Comparison of ENCODE assay signal across 8 cellular contexts in genomic region chr20:47501117-47501482, GRCh38. TPM values are rescaled to one million over a fixed set of nuclear protein-coding genes. Genes with fewer than 3 reads are reported as not detected.
A peak's percentile ranks its signal among the peaks of the same experiment; 100 is the strongest.
DNase-seq lines count a peak whose midpoint lies in the region; ATAC-seq and TF ChIP-seq lines count a peak whose summit lies in the region.

No MANE protein-coding gene starts in this region.

- no peak for TF ChIP-seq EP300 in SK-N-SH (IDR thresholded peaks at IDR 0.05; ENCODE audit: borderline replicate concordance in 1 of 2, low read depth in 1 of 2, low read length in 1 of 2)

- DNase-seq in SK-N-SH (no peak), SJCRH30 (no peak), fibroblast of the conjunctiva (ENCODE audit: low read depth) (peak; percentile 16), retinal pigment epithelial cell (ENCODE audit: low read depth) (no peak), GM10266 (ENCODE audit: extremely low spot score) (no peak), T1000 (lab: John Stamatoyannopoulos, UW) (no peak)

- POLR2A ChIA-PET in SK-N-SH (lab: Yijun Ruan, JAX), result interaction anchor here (0.6 to 1.5 kb wide), 7 partner anchors 37 to 1181 kb away, joined by 3 to 7 read pairs (median 3); partner anchors contain the start of gene ZMYND8

- peaks cover 4% of the 10 kb centered on the region; the same call in 1 of the 2 replicates for H4K20me1 ChIP-seq in SK-N-SH (ENCODE audit: insufficient read depth)

- H3K27me3 ChIP-seq in SK-N-SH (ENCODE audit: insufficient read depth) (no peaks in the 10 kb centered on the region), SJCRH30 (no peaks in the 10 kb centered on the region)

- H3K4me1 ChIP-seq in SK-N-SH (ENCODE audit: control insufficient read depth in 1 of 2, insufficient read depth in 2 of 2, low read depth in 1 of 2, low read length in 1 of 2), result peaks cover 0 to 9% of the 10 kb centered on the region in 2 experiments; a peak in 3 of 4 replicates
- H3K4me1 ChIP-seq in SJCRH30, result peaks cover 4% of the 10 kb centered on the region

- no peaks in the 10 kb centered on the region for H3K9me2 ChIP-seq in SK-N-SH

- TF ChIP-seq CTCF in SK-N-SH (IDR thresholded peaks at IDR 0.05) (no peak), retinal pigment epithelial cell (conservative IDR thresholded peaks at IDR 0.05; ENCODE audit: low read depth, low read length) (no peak), GM10266 (IDR thresholded peaks at IDR 0.05; ENCODE audit: control insufficient read depth, insufficient read depth, low read depth, missing control alignments) (no peak)

- no peaks in the 10 kb centered on the region for H3K9me3 ChIP-seq in SK-N-SH
- no peaks in the 10 kb centered on the region for H3K9me3 ChIP-seq in SJCRH30 (replicated peaks)

- peak overlapping the region; percentile 83 for H2AFZ ChIP-seq in SK-N-SH (ENCODE audit: low read depth)

- TF ChIP-seq RAD21 in SK-N-SH (IDR thresholded peaks at IDR 0.05; ENCODE audit: low read length), result no peak

- H3K36me3 ChIP-seq in SK-N-SH (replicated peaks in 1 of 2; ENCODE audit: control insufficient read depth in 1 of 2, insufficient read depth in 2 of 2, low read length in 1 of 2), result no peaks in the 10 kb centered on the region
- H3K36me3 ChIP-seq in SJCRH30, result no peaks in the 10 kb centered on the region

- peaks cover 6% of the 10 kb centered on the region for H3F3A ChIP-seq in SK-N-SH (replicated peaks; ENCODE audit: insufficient read depth)

- peaks cover 42% of the 10 kb centered on the region for H3K79me2 ChIP-seq in SK-N-SH (ENCODE audit: insufficient read depth)

- H3K4me3 ChIP-seq in SK-N-SH (ENCODE audit: low read depth in 2 of 2, low read length in 1 of 2), result peak overlapping the region; percentile 73 to 87
- H3K4me3 ChIP-seq in SJCRH30, result peak overlapping the region; percentile 83
- peak overlapping the region; percentile 85 for H3K4me3 ChIP-seq in retinal pigment epithelial cell (ENCODE audit: low read length)

- no peak for ATAC-seq in SK-N-SH treated with all-trans-retinoic acid at 6 μM for 48 hours
- ATAC-seq in GM18520 (IDR thresholded peaks at IDR 0.05; ENCODE audit: unreplicated experiment), result no peak

- peak overlapping the region; percentile 88 for H3K9ac ChIP-seq in SK-N-SH

- WGBS in SK-N-SH (ENCODE audit: low lambda C conversion rate), result 4% methylated on average over 5 of the region's 5 CpGs

- H3K4me2 ChIP-seq in SK-N-SH, result peak overlapping the region; percentile 84

- CTCF ChIA-PET in SK-N-SH (lab: Yijun Ruan, JAX), result interaction anchor here (0.7 to 4.0 kb wide), 14 partner anchors 8 to 1120 kb away, joined by 3 to 23 read pairs (median 3); no protein-coding TSS in a partner anchor

- H3K27ac ChIP-seq in SK-N-SH (ENCODE audit: low read depth in 2 of 2, low read length in 1 of 2) (peak overlapping the region; percentile 83 to 90), SJCRH30 (peak overlapping the region; percentile 46; the same call in 1 of the 2 replicates)

TF ChIP-seq in SK-N-SH, 30 proteins besides CTCF, POLR2A, EP300 and RAD21:
- TF ChIP-seq GABPA (IDR thresholded peaks at IDR 0.05; ENCODE audit: low read depth) (no peak), RCOR1 (IDR thresholded peaks at IDR 0.05; ENCODE audit: low read length) (no peak), TEAD4 (IDR thresholded peaks at IDR 0.05; ENCODE audit: borderline replicate concordance, insufficient read depth) (no peak), REST (IDR thresholded peaks at IDR 0.05; ENCODE audit: low read depth, low read length) (no peak), SMC3 (IDR thresholded peaks at IDR 0.05; ENCODE audit: low read depth, low read length) (no peak), RXRA (IDR thresholded peaks at IDR 0.05; ENCODE audit: borderline replicate concordance, low read depth) (no peak), TCF12 (IDR thresholded peaks at IDR 0.05) (no peak), FOXJ3 (CRISPR knock-in tag; IDR thresholded peaks at IDR 0.05) (no peak), TAF1 (IDR thresholded peaks at IDR 0.05; ENCODE audit: borderline replicate concordance, low read depth, low read length) (no peak), CHD2 (IDR thresholded peaks at IDR 0.05; ENCODE audit: low read length, partially characterized antibody) (no peak)

TF ChIP-seq in SK-N-SH treated with all-trans-retinoic acid at 6 μM for 48 hours, 23 proteins besides CTCF, POLR2A, EP300 and RAD21:
- TF ChIP-seq TOX (CRISPR knock-in tag; IDR thresholded peaks at IDR 0.05; ENCODE audit: borderline replicate concordance) (no peak), GLIS3 (CRISPR knock-in tag; IDR thresholded peaks at IDR 0.05) (no peak), RARB (CRISPR knock-in tag; IDR thresholded peaks at IDR 0.05) (no peak), TCF4 (CRISPR knock-in tag; IDR thresholded peaks at IDR 0.05; ENCODE audit: borderline replicate concordance) (no peak), CSDC2 (CRISPR knock-in tag; IDR thresholded peaks at IDR 0.05) (no peak)

RNA-seq across cellular contexts. Expression of gene NCOA3, which starts 0.6 kb away (rescaled TPM):
- polyA plus RNA-seq in SK-N-SH (2012; rRNA removed), result 5.8 and 8.3 TPM in 2 replicates
- polyA plus RNA-seq in SK-N-SH (2012; cell fraction: cytosol; rRNA removed), result 6.4 and 6.7 TPM in 2 replicates
- polyA plus RNA-seq in SK-N-SH (2012; cell fraction: nucleus; rRNA removed), result 7.1 and 13.0 TPM in 2 replicates
- 26.7 and 28.1 TPM in 2 replicates for total RNA-seq in SJCRH30 (2014; rRNA removed; shearing (Covaris generic))
